23 cellular contexts compared by ENCODE assay signal in genomic region chr17:34715504-34715903, GRCh38.
"Had no signal": no experiment of that assay in that cellular context is flagged by ENCODE, and none has a peak within 500 bp of the region (broad histone marks: within the 10 kb centered on the region; RNA-seq: fewer than 3 reads in every experiment).

No MANE protein-coding gene starts in this region.

- H3K36me3 ChIP-seq: SJSA1 had no signal

- H3K4me1 ChIP-seq: SJSA1 had no signal

- H3K9me3 ChIP-seq: SJSA1 had no signal

- H3K4me2 ChIP-seq: KMS-11 had no signal

- DNase-seq: Kasumi-1, MM.1S, NCI-H1092 treated with DMSO at 0.1 percent for 48 hours, NCI-H1436, NCI-H187, NCI-H2029, NCI-H2081 treated with DMSO at 0.1 percent for 48 hours, NCI-H2171, NCI-H226, NCI-H446, NCI-H510A, NCI-H524 treated with DMSO at 0.1 percent for 48 hours, NCI-H69, NCI-H774, Right ventricle myocardium superior, RPMI8226, SIG-M5 had no signal

- H3K9ac ChIP-seq: KMS-11 had no signal

- H3K27me3 ChIP-seq: SJSA1 had no signal

- H3K27ac ChIP-seq: HL-60, KMS-11, SJSA1, SK-N-MC had no signal

- H3K4me3 ChIP-seq: K562, SJSA1, SK-N-MC had no signal

- H3K4me3 Mint-ChIP-seq: IgD-negative memory B cell had no signal
